Comparison of ENCODE assay signal across 20 cellular contexts in the genomic region with DNA sequence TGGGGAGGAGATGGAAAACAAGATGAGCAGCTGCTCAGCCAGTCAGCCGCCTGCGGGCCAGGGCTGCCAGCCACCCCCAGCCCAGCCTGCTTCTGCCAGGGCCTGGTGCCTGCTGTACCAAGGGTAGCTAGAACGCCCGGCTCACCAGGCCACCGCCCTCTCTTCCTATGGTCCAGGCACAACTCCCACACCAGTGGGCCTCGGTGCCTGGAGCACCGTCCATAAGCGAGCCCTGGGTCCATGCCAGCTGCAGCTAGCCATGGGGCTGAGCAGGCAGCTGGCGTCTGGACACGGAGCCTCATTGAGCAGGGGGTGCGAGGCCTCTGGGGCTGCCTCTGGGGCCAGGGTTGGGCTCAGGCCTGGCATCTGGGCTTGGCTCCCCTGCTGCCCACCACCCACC. TPM values are rescaled to one million over a fixed set of nuclear protein-coding genes. Genes with fewer than 3 reads are reported as not detected.
DNase-seq lines count a peak whose midpoint lies in the region; ATAC-seq, FAIRE-seq and TF ChIP-seq lines count a peak whose summit lies in the region.
"Had no signal": no experiment of that assay in that cellular context is flagged by ENCODE, and none has a peak within 500 bp of the region (broad histone marks: within the 10 kb centered on the region; RNA-seq: fewer than 3 reads in every experiment).

No MANE protein-coding gene starts in this region.

- H3K4me3 ChIP-seq in left ventricle myocardium inferior (no peak overlapping the region), HepG2 (replicated peaks in 1 of 3; ENCODE audit: insufficient read depth in 1 of 3, low read depth in 2 of 3, low read length in 3 of 3) (no peak overlapping the region), lower leg skin (ENCODE audit: low read depth, poor library complexity, severe bottlenecking) (no peak overlapping the region), ovary (no peak overlapping the region)
- H3K4me3 ChIP-seq: BLaER1, spleen, vagina had no signal

- WGBS in HepG2 (ENCODE audit: low lambda C conversion rate): 100% methylated on average over 1 of the region's 11 CpGs
- WGBS in lower leg skin, 2 donors: 79 to 84% methylated on average over 3 to 9 of the region's 11 CpGs
- WGBS in ovary, 3 donors: 52 to 72% (median 67%) methylated on average over 11 of the region's 11 CpGs

- peak; percentile 9 for ATAC-seq in Right ventricle myocardium inferior
- ATAC-seq in HepG2: peak; percentile 13
- ATAC-seq: T-helper 17 cell had no signal

- no peak for DNase-seq in Right ventricle myocardium inferior (ENCODE audit: missing footprints)
- no peak for DNase-seq in left ventricle myocardium inferior
- DNase-seq in NCI-H69 (lab: John Stamatoyannopoulos, UW): peak; percentile 18
- no peak for DNase-seq in HepG2 (ENCODE audit: low spot score)
- peak in 22 of 49 donors; percentile 7 to 53 (median 18) for DNase-seq in substantia nigra (lab: John Stamatoyannopoulos, UW)
- DNase-seq in NCI-H1105 treated with DMSO at 0.1 percent for 48 hours (lab: John Stamatoyannopoulos, UW): no peak
- no peak for DNase-seq in lower leg skin (ENCODE audit: low spot score in 2 of 2)
- DNase-seq in ovary: no peak
- DNase-seq: activated CD4-positive, alpha-beta T cell treated with anti-CD3 and anti-CD28 coated beads, Interleukin-2, amount 50 U/mL, for 4 hours; Calu3; cortex of kidney; NCI-H1092 treated with DMSO at 0.1 percent for 48 hours; NCI-H510A; spleen; stimulated activated CD4-positive, alpha-beta T cell treated with anti-CD3 and anti-CD28 coated beads, Interleukin-4, amount 100 ng/mL, for 4 hours; T-helper 17 cell had no signal

- H3K9me3 ChIP-seq in left ventricle myocardium inferior (replicated peaks) (peaks cover 13% of the 10 kb centered on the region), HepG2 (ENCODE audit: low read length) (peaks cover 12% of the 10 kb centered on the region), ovary (peaks cover 0 to 3% of the 10 kb centered on the region in 2 donors)

- no peak for TF ChIP-seq RAD21 in HepG2 (CRISPR knock-in tag; IDR thresholded peaks at IDR 0.05)

- intact Hi-C loops in Right ventricle myocardium inferior (cut with DNase I): no loop called here
- intact Hi-C loops in left ventricle myocardium inferior (cut with micrococcal nuclease): no loop called here
- intact Hi-C loops in HepG2 (cut with micrococcal nuclease; ENCODE audit: unreplicated experiment): no loop called here
- intact Hi-C loops in lower leg skin (cut with DNase I; ENCODE audit: low total_unique reads): no loop called here
- intact Hi-C loops in ovary (cut with DNase I): no loop called here

- H3K27me3 ChIP-seq in left ventricle myocardium inferior (ENCODE audit: low read depth) (no peaks in the 10 kb centered on the region), HepG2 (ENCODE audit: control insufficient read depth in 1 of 2, insufficient read depth in 2 of 2, low read length in 2 of 2) (no peaks in the 10 kb centered on the region), ovary (no peaks in the 10 kb centered on the region)
- H3K27me3 ChIP-seq: BLaER1, spleen, vagina had no signal

- TF ChIP-seq POLR2A in HepG2 (IDR thresholded peaks at IDR 0.05; ENCODE audit: insufficient read depth in 1 of 2, low read depth in 2 of 2, low read length in 2 of 2) (no peak), lower leg skin (IDR thresholded peaks at IDR 0.05) (no peak), ovary (IDR thresholded peaks at IDR 0.05) (no peak)

- H3K9ac ChIP-seq in HepG2 (ENCODE audit: insufficient read depth, low read depth, low read length): no peak overlapping the region
- H3K9ac ChIP-seq: BLaER1 had no signal

- no peaks in the 10 kb centered on the region for H4K20me1 ChIP-seq in HepG2 (ENCODE audit: insufficient read depth, low read length)

- CTCF ChIA-PET in HepG2 (lab: Yijun Ruan, JAX; ENCODE audit: low intra/inter-chr PET ratio, low total read pairs): no interaction called here

- TF ChIP-seq EP300 in HepG2 (IDR thresholded peaks at IDR 0.05; ENCODE audit: low read depth in 2 of 2, low read length in 2 of 2): no peak
- TF ChIP-seq EP300 in HepG2 (CRISPR knock-in tag; IDR thresholded peaks at IDR 0.05; ENCODE audit: borderline replicate concordance): no peak
- TF ChIP-seq EP300 in ovary (IDR thresholded peaks at IDR 0.05): no peak

- no peaks in the 10 kb centered on the region for H3K79me2 ChIP-seq in HepG2 (ENCODE audit: insufficient read depth, low read length)

- TF ChIP-seq CTCF in left ventricle myocardium inferior (IDR thresholded peaks at IDR 0.05; ENCODE audit: borderline replicate concordance) (no peak), HepG2 (CRISPR knock-in tag; IDR thresholded peaks at IDR 0.05) (no peak), lower leg skin (IDR thresholded peaks at IDR 0.05) (no peak), ovary (IDR thresholded peaks at IDR 0.05) (no peak)

- no peak overlapping the region for H3K27ac ChIP-seq in left ventricle myocardium inferior (replicated peaks)
- no peak overlapping the region for H3K27ac ChIP-seq in HepG2 (ENCODE audit: extremely low read length, insufficient read depth, low read length)
- peak overlapping the region; percentile 38 for H3K27ac ChIP-seq in substantia nigra (ENCODE audit: low read depth, low read length, poor library complexity, severe bottlenecking)
- no peak overlapping the region for H3K27ac ChIP-seq in ovary
- H3K27ac ChIP-seq: BLaER1, spleen, vagina had no signal

- H2AFZ ChIP-seq in HepG2 (ENCODE audit: low read length): no peak overlapping the region

- H3K4me1 ChIP-seq in left ventricle myocardium inferior (peaks cover 1% of the 10 kb centered on the region), HepG2 (ENCODE audit: insufficient read depth, low read length) (no peaks in the 10 kb centered on the region), ovary (ENCODE audit: insufficient read depth) (peaks cover 3% of the 10 kb centered on the region)
- H3K4me1 ChIP-seq: BLaER1 had no signal

- in situ Hi-C loops in HepG2 (cut with HindIII; ENCODE audit: extremely low pct_ligation_motif_present, low pct_unique_long_range_greater_than_20kb): no loop called here

- no peak for FAIRE-seq in HepG2 (lab: Jason Lieb, UNC)
- FAIRE-seq: A204.1, bronchial epithelial cell had no signal

- BruUV-seq in HepG2 (replicated peaks; lab: Mats Ljungman, UMichigan): no TSS peak

- H3K4me2 ChIP-seq in HepG2 (ENCODE audit: low read depth, low read length): no peak overlapping the region
- H3K4me2 ChIP-seq: BLaER1 had no signal

- POLR2A ChIA-PET in HepG2 (lab: Yijun Ruan, JAX): interaction anchor here (2.0 kb wide), 1 partner anchor 8 kb away, joined by 4 read pairs; the partner anchor contains the start of gene RABGEF1

- H3K36me3 ChIP-seq in left ventricle myocardium inferior (peaks cover 18% of the 10 kb centered on the region), HepG2 (replicated peaks in 1 of 2; ENCODE audit: control insufficient read depth in 1 of 2, insufficient read depth in 2 of 2, low read length in 2 of 2) (no peaks in the 10 kb centered on the region; a peak in 1 of 5 replicates), ovary (no peaks in the 10 kb centered on the region)
- H3K36me3 ChIP-seq: vagina had no signal

TF ChIP-seq in HepG2, 621 proteins besides CTCF, POLR2A, EP300 and RAD21:
- no peak for TF ChIP-seq ZNF570 (CRISPR knock-in tag; IDR thresholded peaks at IDR 0.05; ENCODE audit: borderline replicate concordance)
- TF ChIP-seq AGO1 (IDR thresholded peaks at IDR 0.05; ENCODE audit: low read depth, low read length, poor library complexity, severe bottlenecking): peak; percentile 37
- TF ChIP-seq AGO2 (optimal IDR thresholded peaks at IDR 0.05; ENCODE audit: low read depth, low read length): peak; percentile 68
TF ChIP-seq in HepG2: peak in this region for 2.

RNA-seq across cellular contexts. Expression of gene RABGEF1, which starts 8.5 kb away (rescaled TPM):
- total RNA-seq in Right ventricle myocardium inferior: 16.4 TPM
- total RNA-seq in left ventricle myocardium inferior: 17.4 TPM
- 22.7 and 27.5 TPM in 2 replicates for total RNA-seq in HepG2 (2016; rRNA removed; fragmentation: Illumina TruSeq; extraction: Trizol)
- 19.8 and 21.2 TPM in 2 replicates for total RNA-seq in HepG2 (2016; cell fraction: cytosol; rRNA removed; fragmentation: Illumina TruSeq; extraction: Trizol; ENCODE audit: low read depth)
- total RNA-seq in HepG2 (2016; cell fraction: insoluble cytoplasmic fraction; rRNA removed; fragmentation: Illumina TruSeq; extraction: Trizol): 21.5 and 25.3 TPM in 2 replicates
- total RNA-seq in HepG2 (2016; cell fraction: membrane; rRNA removed; fragmentation: Illumina TruSeq; extraction: Trizol): 14.1 and 14.9 TPM in 2 replicates
- 16.2 and 18.3 TPM in 2 replicates for total RNA-seq in HepG2 (2016; cell fraction: nucleus; rRNA removed; fragmentation: Illumina TruSeq; extraction: Trizol)
- polyA plus RNA-seq in HepG2 (2011; rRNA removed): 30.3 and 35.3 TPM in 2 replicates
- 18.9 and 20.5 TPM in 2 replicates for polyA plus RNA-seq in HepG2 (2011; cell fraction: cytosol; rRNA removed)
- polyA plus RNA-seq in HepG2 (2011; cell fraction: nucleus; rRNA removed): 24.9 and 25.4 TPM in 2 replicates
- polyA plus RNA-seq in HepG2 (2012): 19.6 and 25.6 TPM in 2 replicates
- 1.3 and 2.0 TPM in 2 replicates for polyA plus RNA-seq in HepG2 (2016; cell fraction: cytosol; fragmentation: Illumina TruSeq; extraction: Trizol; ENCODE audit: low read depth)
- polyA plus RNA-seq in HepG2 (2016; cell fraction: insoluble cytoplasmic fraction; fragmentation: Illumina TruSeq; extraction: Trizol; ENCODE audit: low read depth): 22.9 and 25.3 TPM in 2 replicates
- polyA plus RNA-seq in HepG2 (2016; cell fraction: membrane; fragmentation: Illumina TruSeq; extraction: Trizol; ENCODE audit: low read depth): 3.9 and 4.5 TPM in 2 replicates
- polyA plus RNA-seq in HepG2 (2016; cell fraction: nucleus; fragmentation: Illumina TruSeq; extraction: Trizol; ENCODE audit: insufficient read depth, low read depth): 26.8 and 27.2 TPM in 2 replicates
- 43.3 and 66.9 TPM in 2 replicates for polyA minus RNA-seq in HepG2 (2011; rRNA and poly(A)+ RNA removed; ENCODE audit: low replicate concordance)
- polyA minus RNA-seq in HepG2 (2011; cell fraction: cytosol; rRNA and poly(A)+ RNA removed): 15.5 and 21.7 TPM in 2 replicates
- 19.7 and 26.4 TPM in 2 replicates for polyA minus RNA-seq in HepG2 (2011; cell fraction: nucleus; rRNA and poly(A)+ RNA removed)
- 10 to 100 TPM; 44.6 to 53.2 (median 48.1) TPM for total RNA-seq in lower leg skin
- 10 to 100 TPM; 22.2 to 29.9 (median 25.4) TPM for total RNA-seq in ovary
- 10 to 100 TPM; 13.1 to 28.0 TPM for polyA plus RNA-seq in ovary
